Comparison of ENCODE assay signal across 8 cellular contexts in genomic region chr6:16168858-16169257, GRCh38. TPM values are rescaled to one million over a fixed set of nuclear protein-coding genes. Genes with fewer than 3 reads are reported as not detected.
DNase-seq lines count a peak whose midpoint lies in the region; ATAC-seq and TF ChIP-seq lines count a peak whose summit lies in the region.

No MANE protein-coding gene starts in this region.

- ATAC-seq in HG03442 (IDR thresholded peaks at IDR 0.05; ENCODE audit: unreplicated experiment), result no peak

- DNase-seq in NCI-H1417 (lab: John Stamatoyannopoulos, UW) (peak; percentile 4 to 60 (median 5)), NCI-H1417 treated with DMSO at 0.1 percent for 48 hours (lab: John Stamatoyannopoulos, UW) (no peak), NCI-H1105 treated with DMSO at 0.1 percent for 48 hours (lab: John Stamatoyannopoulos, UW) (peak; percentile 73), kidney epithelial cell (ENCODE audit: low read depth) (no peak), LoVo (ENCODE audit: low spot score) (no peak), NCI-H187 treated with DMSO at 0.1 percent for 48 hours (lab: John Stamatoyannopoulos, UW) (no peak)

- H3K36me3 ChIP-seq in kidney epithelial cell (ENCODE audit: control insufficient read depth, insufficient read depth, low read length), result no peaks in the 10 kb centered on the region

- H3K27ac ChIP-seq in VCaP, result no peak overlapping the region

- no peak overlapping the region for H3K4me3 ChIP-seq in kidney epithelial cell (ENCODE audit: low read depth, low read length)

- TF ChIP-seq CTCF in VCaP (conservative IDR thresholded peaks at IDR 0.05), result peak; percentile 15; the same call in 1 of the 2 replicates
- peak; percentile 73 for TF ChIP-seq CTCF in kidney epithelial cell (IDR thresholded peaks at IDR 0.05; ENCODE audit: insufficient read depth, low read length, poor library complexity, severe bottlenecking)

- H3K27me3 ChIP-seq in kidney epithelial cell (ENCODE audit: control insufficient read depth, insufficient read depth, low read length), result no peaks in the 10 kb centered on the region

RNA-seq across cellular contexts. Expression of gene MYLIP, which starts 40.0 kb away (rescaled TPM):
- 3.1 and 5.2 TPM in 2 replicates for total RNA-seq in kidney epithelial cell

Comparison
In these comparisons a context has a peak if more than half of its experiments do, and no peak if none do; other contexts are left out.
1. DNase-seq: peak in NCI-H1417 (3 of 3) and NCI-H1105 treated with DMSO at 0.1 percent for 48 hours (single experiment); none in NCI-H1417 treated with DMSO at 0.1 percent for 48 hours (single experiment), kidney epithelial cell (single experiment), LoVo (single experiment) and NCI-H187 treated with DMSO at 0.1 percent for 48 hours (single experiment).